Comparison of ENCODE assay signal across 19 cellular contexts in the genomic region with DNA sequence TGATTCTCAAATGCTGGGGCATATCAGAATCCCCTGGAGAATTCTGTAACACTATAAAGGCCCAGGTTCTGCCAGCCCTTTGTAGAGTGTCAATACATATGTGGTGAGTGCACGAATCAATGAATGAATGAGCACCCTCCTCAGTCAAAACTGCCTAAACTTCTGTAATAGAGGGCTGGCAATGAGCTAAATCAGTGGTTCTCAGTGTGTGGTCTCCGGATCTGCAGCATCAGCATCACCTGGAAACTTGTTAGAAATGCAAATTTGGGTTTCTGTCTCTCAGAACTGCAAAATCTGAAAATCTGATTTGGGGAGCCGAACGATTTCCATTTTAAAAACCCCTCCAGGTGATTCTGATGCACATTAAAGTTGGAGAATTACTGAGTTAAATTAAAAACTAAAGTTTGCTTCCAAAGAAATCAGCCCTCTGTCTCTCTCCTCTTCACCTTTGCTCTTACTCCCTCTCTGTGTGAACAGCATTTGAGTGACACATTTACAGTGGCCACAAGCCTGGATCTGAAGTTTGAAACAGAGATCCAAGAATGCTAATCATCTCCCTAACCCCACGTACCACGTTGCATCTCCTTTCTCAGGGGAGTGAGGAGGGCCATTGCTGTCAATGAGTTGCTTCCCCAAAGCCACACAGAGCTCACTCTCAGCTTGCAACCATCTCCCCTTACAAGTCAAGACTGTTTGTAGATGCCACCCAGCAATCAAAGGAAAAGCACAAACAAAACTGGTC.
A peak's percentile ranks its signal among the peaks of the same experiment; 100 is the strongest.
DNase-seq lines count a peak whose midpoint lies in the region; ATAC-seq and TF ChIP-seq lines count a peak whose summit lies in the region.
"Had no signal": no experiment of that assay in that cellular context is flagged by ENCODE, and none has a peak within 500 bp of the region (broad histone marks: within the 10 kb centered on the region; RNA-seq: fewer than 3 reads in every experiment).

No MANE protein-coding gene starts in this region.

- H3K36me3 ChIP-seq in KMS-11 (ENCODE audit: insufficient read depth), result no peaks in the 10 kb centered on the region
- H3K36me3 ChIP-seq in naive thymus-derived CD4-positive, alpha-beta T cell (ENCODE audit: control insufficient read depth in 2 of 3, insufficient read depth in 3 of 3, low read length in 3 of 3), result no peaks in the 10 kb centered on the region

- peaks cover 10% of the 10 kb centered on the region; the same call in 1 of the 2 replicates for H3K36me3 Mint-ChIP-seq in WTC11
- H3K36me3 Mint-ChIP-seq in naive thymus-derived CD4-positive, alpha-beta T cell, result no peaks in the 10 kb centered on the region

- peak overlapping the region; percentile 75; the same call in 1 of the 2 replicates for H3K27ac Mint-ChIP-seq in WTC11
- no peak overlapping the region for H3K27ac Mint-ChIP-seq in naive thymus-derived CD4-positive, alpha-beta T cell
- H3K27ac Mint-ChIP-seq: CD4-positive, alpha-beta T cell had no signal

- peak overlapping the region; percentile 30; the same call in 1 of the 2 replicates for H2AFZ ChIP-seq in KMS-11 (ENCODE audit: low read depth)

- no peak overlapping the region for H3K9ac ChIP-seq in KMS-11

- peaks cover 40% of the 10 kb centered on the region for H3K4me1 Mint-ChIP-seq in WTC11
- H3K4me1 Mint-ChIP-seq in naive thymus-derived CD4-positive, alpha-beta T cell, result peaks cover 0 to 2% (median 0%) of the 10 kb centered on the region in 7 donors

- intact Hi-C loops in naive thymus-derived CD4-positive, alpha-beta T cell (cut with micrococcal nuclease), result no loop called here

- H3K79me2 ChIP-seq in KMS-11 (ENCODE audit: insufficient read depth, low read depth), result no peaks in the 10 kb centered on the region

- H3K27ac ChIP-seq in KMS-11, result peak overlapping the region; percentile 26; the same call in 1 of the 2 replicates
- H3K27ac ChIP-seq in naive thymus-derived CD4-positive, alpha-beta T cell (ENCODE audit: low read depth, low read length), result no peak overlapping the region
- H3K27ac ChIP-seq: 22Rv1, A549, C4-2B, HL-60 had no signal

- CTCF ChIA-PET in WTC11 (lab: Charles Lee), result no interaction called here
- CTCF ChIA-PET in naive thymus-derived CD4-positive, alpha-beta T cell (lab: Charles Lee), result no interaction called here

- no peak overlapping the region for H3K4me3 ChIP-seq in KMS-11 (IDR thresholded peaks at IDR 0.05; ENCODE audit: insufficient read depth, low read depth, low read length)
- H3K4me3 ChIP-seq in naive thymus-derived CD4-positive, alpha-beta T cell (ENCODE audit: low read length), result no peak overlapping the region
- H3K4me3 ChIP-seq: A549, K562 had no signal

- no peaks in the 10 kb centered on the region for H4K20me1 ChIP-seq in KMS-11 (ENCODE audit: insufficient read depth)

- H3K4me2 ChIP-seq in KMS-11, result peak overlapping the region; percentile 48; the same call in 1 of the 2 replicates
- H3K4me2 ChIP-seq: A549 had no signal

- H3K9me3 ChIP-seq in naive thymus-derived CD4-positive, alpha-beta T cell (ENCODE audit: control insufficient read depth in 2 of 3, low read length in 3 of 3), result no peaks in the 10 kb centered on the region
- H3K9me3 ChIP-seq: A549, Caco-2 had no signal

- TF ChIP-seq CTCF in KMS-11 (conservative IDR thresholded peaks at IDR 0.05; ENCODE audit: low read depth, low read length) (no peak), WTC11 (IDR thresholded peaks at IDR 0.05) (no peak)

- H3K4me3 Mint-ChIP-seq in WTC11, result no peak overlapping the region; the same call in 1 of the 2 replicates
- no peak overlapping the region for H3K4me3 Mint-ChIP-seq in naive thymus-derived CD4-positive, alpha-beta T cell
- H3K4me3 Mint-ChIP-seq: CD4-positive, alpha-beta T cell had no signal

- ATAC-seq in WTC11 (no peak), HG03025 (IDR thresholded peaks at IDR 0.05; ENCODE audit: low FRiP score, unreplicated experiment) (no peak)
- no peak for ATAC-seq in naive thymus-derived CD4-positive, alpha-beta T cell
- ATAC-seq: A549, K562 had no signal

- POLR2A ChIA-PET in WTC11 (lab: Charles Lee), result no interaction called here
- POLR2A ChIA-PET in naive thymus-derived CD4-positive, alpha-beta T cell (lab: Charles Lee), result no interaction called here

- H3K9me3 Mint-ChIP-seq in WTC11, result no peaks in the 10 kb centered on the region; the same call in 1 of the 2 replicates
- H3K9me3 Mint-ChIP-seq in naive thymus-derived CD4-positive, alpha-beta T cell, result peaks cover 0 to 4% (median 0%) of the 10 kb centered on the region in 11 donors
- H3K9me3 Mint-ChIP-seq: CD4-positive, alpha-beta T cell had no signal

- H3K27me3 Mint-ChIP-seq in WTC11 (ENCODE audit: low read depth), result no peaks in the 10 kb centered on the region
- H3K27me3 Mint-ChIP-seq in naive thymus-derived CD4-positive, alpha-beta T cell, result peaks cover 0 to 4% (median 0%) of the 10 kb centered on the region in 5 donors

- H3K27me3 ChIP-seq in KMS-11 (ENCODE audit: insufficient read depth, low read depth), result no peaks in the 10 kb centered on the region
- no peaks in the 10 kb centered on the region for H3K27me3 ChIP-seq in naive thymus-derived CD4-positive, alpha-beta T cell (ENCODE audit: control insufficient read depth in 2 of 2, insufficient read depth in 2 of 2, low read length in 2 of 2)

- DNase-seq in EH (ENCODE audit: low read depth) (peak; percentile 16), WTC11 (ENCODE audit: low spot score) (no peak), renal cortical epithelial cell (ENCODE audit: low read depth) (peak; percentile 58), retina (no peak)
- DNase-seq in naive thymus-derived CD4-positive, alpha-beta T cell, result no peak
- DNase-seq: AML-193; Caco-2; CD4-positive, alpha-beta T cell; GDM1; GOT3; H7; IMR-90 had no signal

- H3K4me1 ChIP-seq in KMS-11 (ENCODE audit: low read depth, poor library complexity, severe bottlenecking), result peaks cover 19% of the 10 kb centered on the region
- H3K4me1 ChIP-seq in naive thymus-derived CD4-positive, alpha-beta T cell (ENCODE audit: control insufficient read depth in 2 of 2, insufficient read depth in 2 of 2, low read length in 2 of 2), result no peaks in the 10 kb centered on the region

TF ChIP-seq in WTC11, 78 proteins besides CTCF, POLR2A, EP300 and RAD21 (continues in another document):
- TF ChIP-seq E2F1 (CRISPR knock-in tag; IDR thresholded peaks at IDR 0.05) (no peak), TEAD4 (CRISPR knock-in tag; IDR thresholded peaks at IDR 0.05) (no peak), RELA (CRISPR knock-in tag; IDR thresholded peaks at IDR 0.05; ENCODE audit: borderline replicate concordance) (no peak), ETV6 (CRISPR knock-in tag; IDR thresholded peaks at IDR 0.05) (no peak), ZNF219 (CRISPR knock-in tag; IDR thresholded peaks at IDR 0.05; ENCODE audit: borderline replicate concordance) (no peak), EMX1 (CRISPR knock-in tag; IDR thresholded peaks at IDR 0.05) (no peak), ZBTB21 (CRISPR knock-in tag; IDR thresholded peaks at IDR 0.05; ENCODE audit: borderline replicate concordance) (no peak), OVOL2 (CRISPR knock-in tag; IDR thresholded peaks at IDR 0.05; ENCODE audit: borderline replicate concordance) (no peak), RORB (CRISPR knock-in tag; IDR thresholded peaks at IDR 0.05) (no peak), TCF7 (CRISPR knock-in tag; IDR thresholded peaks at IDR 0.05; ENCODE audit: low read depth) (no peak), IRF2 (CRISPR knock-in tag; IDR thresholded peaks at IDR 0.05; ENCODE audit: borderline replicate concordance, low read depth) (no peak), SMAD4 (CRISPR knock-in tag; IDR thresholded peaks at IDR 0.05) (no peak), PRRX2 (CRISPR knock-in tag; IDR thresholded peaks at IDR 0.05) (no peak), ZNF263 (CRISPR knock-in tag; IDR thresholded peaks at IDR 0.05; ENCODE audit: low read depth) (no peak), GTF2I (CRISPR knock-in tag; conservative IDR thresholded peaks at IDR 0.05) (no peak)
- TF ChIP-seq, protein P1, sequence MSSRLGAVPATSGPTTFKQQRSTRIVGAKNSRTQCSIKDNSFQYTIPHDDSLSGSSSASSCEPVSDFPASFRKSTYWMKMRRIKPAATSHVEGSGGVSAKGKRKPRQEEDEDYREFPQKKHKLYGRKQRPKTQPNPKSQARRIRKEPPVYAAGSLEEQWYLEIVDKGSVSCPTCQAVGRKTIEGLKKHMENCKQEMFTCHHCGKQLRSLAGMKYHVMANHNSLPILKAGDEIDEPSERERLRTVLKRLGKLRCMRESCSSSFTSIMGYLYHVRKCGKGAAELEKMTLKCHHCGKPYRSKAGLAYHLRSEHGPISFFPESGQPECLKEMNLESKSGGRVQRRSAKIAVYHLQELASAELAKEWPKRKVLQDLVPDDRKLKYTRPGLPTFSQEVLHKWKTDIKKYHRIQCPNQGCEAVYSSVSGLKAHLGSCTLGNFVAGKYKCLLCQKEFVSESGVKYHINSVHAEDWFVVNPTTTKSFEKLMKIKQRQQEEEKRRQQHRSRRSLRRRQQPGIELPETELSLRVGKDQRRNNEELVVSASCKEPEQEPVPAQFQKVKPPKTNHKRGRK (CRISPR knock-in tag; IDR thresholded peaks at IDR 0.05; ENCODE audit: borderline replicate concordance), result no peak
- TF ChIP-seq, protein P2, sequence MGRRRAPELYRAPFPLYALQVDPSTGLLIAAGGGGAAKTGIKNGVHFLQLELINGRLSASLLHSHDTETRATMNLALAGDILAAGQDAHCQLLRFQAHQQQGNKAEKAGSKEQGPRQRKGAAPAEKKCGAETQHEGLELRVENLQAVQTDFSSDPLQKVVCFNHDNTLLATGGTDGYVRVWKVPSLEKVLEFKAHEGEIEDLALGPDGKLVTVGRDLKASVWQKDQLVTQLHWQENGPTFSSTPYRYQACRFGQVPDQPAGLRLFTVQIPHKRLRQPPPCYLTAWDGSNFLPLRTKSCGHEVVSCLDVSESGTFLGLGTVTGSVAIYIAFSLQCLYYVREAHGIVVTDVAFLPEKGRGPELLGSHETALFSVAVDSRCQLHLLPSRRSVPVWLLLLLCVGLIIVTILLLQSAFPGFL (CRISPR knock-in tag; IDR thresholded peaks at IDR 0.05; ENCODE audit: borderline replicate concordance), result no peak

Comparison
In these comparisons a context has a peak if more than half of its experiments do, and no peak if none do; other contexts are left out.
1. DNase-seq: peak in EH (single experiment) and renal cortical epithelial cell (single experiment); none in WTC11 (single experiment), retina (single experiment) and naive thymus-derived CD4-positive, alpha-beta T cell (0 of 9).